In the genomic region with DNA sequence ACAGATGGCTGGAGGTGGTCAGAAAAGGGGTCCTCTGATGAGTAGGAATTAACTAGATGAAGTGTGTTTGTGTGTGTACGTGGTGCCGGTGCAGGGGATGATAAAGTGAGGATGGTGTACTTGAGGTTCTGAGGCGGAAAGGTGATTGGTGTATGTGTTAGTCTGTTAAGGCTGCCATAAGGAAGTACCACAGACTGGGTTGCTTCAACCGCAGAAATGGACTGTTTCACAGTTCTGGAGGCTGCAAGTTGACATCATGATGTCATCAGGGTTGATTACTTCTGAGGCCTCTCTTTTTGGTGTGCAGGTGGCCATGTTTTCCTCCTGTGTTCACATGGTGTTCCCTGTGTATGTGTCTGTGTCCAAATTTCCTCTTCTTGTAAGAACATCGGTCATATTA, we compare ENCODE assay signal across 20 cellular contexts.
DNase-seq lines count a peak whose midpoint lies in the region; ATAC-seq and TF ChIP-seq lines count a peak whose summit lies in the region.
"Had no signal": no experiment of that assay in that cellular context is flagged by ENCODE, and none has a peak within 500 bp of the region (broad histone marks: within the 10 kb centered on the region; RNA-seq: fewer than 3 reads in every experiment).

No MANE protein-coding gene starts in this region.

- peak overlapping the region; percentile 77 for H3K4me2 ChIP-seq in Loucy (ENCODE audit: low read depth, low read length, poor library complexity, severe bottlenecking)

- no peaks in the 10 kb centered on the region for H3K79me2 ChIP-seq in Loucy (ENCODE audit: insufficient read depth, low read length)

- no peak overlapping the region for H3K27ac ChIP-seq in coronary artery
- no peak overlapping the region for H3K27ac ChIP-seq in CD4-positive, alpha-beta T cell (ENCODE audit: low read depth, low read length)

- H3K27me3 Mint-ChIP-seq in activated CD8-positive, alpha-beta memory T cell treated with anti-CD3 and anti-CD28 coated beads, Interleukin-2, amount 10 ng/mL, durations not matched to agents 7 days and 5 days = peaks cover 21% of the 10 kb centered on the region
- no peaks in the 10 kb centered on the region for H3K27me3 Mint-ChIP-seq in brain
- peaks cover 11% of the 10 kb centered on the region for H3K27me3 Mint-ChIP-seq in CD4-positive, alpha-beta T cell

- peak; percentile 33 for DNase-seq in activated CD8-positive, alpha-beta memory T cell treated with anti-CD3 and anti-CD28 coated beads, Interleukin-2, amount 10 ng/mL, durations not matched to agents 7 days and 5 days
- DNase-seq in activated CD8-positive, alpha-beta memory T cell treated with anti-CD3 and anti-CD28 coated beads, Interleukin-2, amount 50 U/mL, for 4 hours = no peak
- DNase-seq in coronary artery (ENCODE audit: low spot score) (no peak), UCSD-AML1 (lab: John Stamatoyannopoulos, UW; ENCODE audit: unreplicated experiment) (no peak)
- DNase-seq in CD4-positive, alpha-beta T cell = no peak
- DNase-seq: BE2C; CD4-positive, alpha-beta memory T cell; Kasumi-1; MG63; NCI-H1092 treated with DMSO at 0.1 percent for 48 hours; NCI-H1436 treated with DMSO at 0.1 percent for 48 hours; NCI-H2029 treated with DMSO at 0.1 percent for 48 hours; NCI-H2171; NCI-H345; NCI-H524; OCI-M1; Right ventricle myocardium superior had no signal

- no peaks in the 10 kb centered on the region for H3K9me3 Mint-ChIP-seq in activated CD8-positive, alpha-beta memory T cell treated with anti-CD3 and anti-CD28 coated beads, Interleukin-2, amount 10 ng/mL, durations not matched to agents 7 days and 5 days (ENCODE audit: low read depth)
- H3K9me3 Mint-ChIP-seq in brain = peaks cover 0 to 12% (median 3%) of the 10 kb centered on the region in 5 experiments
- no peaks in the 10 kb centered on the region for H3K9me3 Mint-ChIP-seq in CD4-positive, alpha-beta T cell
- H3K9me3 Mint-ChIP-seq: CD4-positive, alpha-beta memory T cell had no signal

- no peaks in the 10 kb centered on the region for H4K20me1 ChIP-seq in Loucy (ENCODE audit: insufficient read depth, low read length, poor library complexity, severe bottlenecking)

- intact Hi-C loops in CD4-positive, alpha-beta T cell (cut with DNase I, micrococcal nuclease) = no loop called here

- peaks cover 8% of the 10 kb centered on the region; the same call in 1 of the 2 replicates for H3F3A ChIP-seq in Loucy (ENCODE audit: low read depth)

- H3K9ac ChIP-seq in Loucy (ENCODE audit: low read depth, low read length, poor library complexity, severe bottlenecking) = peak overlapping the region; percentile 42

- no peaks in the 10 kb centered on the region for H3K9me3 ChIP-seq in Loucy (ENCODE audit: insufficient read depth, low read depth, low read length)
- H3K9me3 ChIP-seq in CD4-positive, alpha-beta T cell (ENCODE audit: control insufficient read depth, low read length) = no peaks in the 10 kb centered on the region
- H3K9me3 ChIP-seq: BE2C, MG63 had no signal

- H3K36me3 ChIP-seq in Loucy (ENCODE audit: insufficient read depth, low read length) = no peaks in the 10 kb centered on the region
- H3K36me3 ChIP-seq: BE2C, MG63 had no signal

- H2AFZ ChIP-seq in Loucy (ENCODE audit: low read length) = peak overlapping the region; percentile 67

- peaks cover 46% of the 10 kb centered on the region for H3K4me1 ChIP-seq in Loucy (ENCODE audit: insufficient read depth, low read length, poor library complexity, severe bottlenecking)
- H3K4me1 ChIP-seq: BE2C had no signal

- no peak for ATAC-seq in activated CD8-positive, alpha-beta memory T cell treated with anti-CD3 and anti-CD28 coated beads, Interleukin-2, amount 10 ng/mL, durations not matched to agents 7 days and 5 days
- ATAC-seq in CD4-positive, alpha-beta T cell (ENCODE audit: poor library complexity) = no peak

- H3K27ac Mint-ChIP-seq in activated CD8-positive, alpha-beta memory T cell treated with anti-CD3 and anti-CD28 coated beads, Interleukin-2, amount 10 ng/mL, durations not matched to agents 7 days and 5 days = no peak overlapping the region
- peak overlapping the region in 4 of 5 experiments; percentile 25 to 48 (median 38) for H3K27ac Mint-ChIP-seq in brain
- no peak overlapping the region for H3K27ac Mint-ChIP-seq in CD4-positive, alpha-beta T cell
- H3K27ac Mint-ChIP-seq: CD4-positive, alpha-beta memory T cell; IgD-negative memory B cell had no signal

- CTCF ChIA-PET in activated CD8-positive, alpha-beta memory T cell treated with anti-CD3 and anti-CD28 coated beads, Interleukin-2, amount 10 ng/mL, durations not matched to agents 7 days and 5 days (lab: Charles Lee) = interaction anchor here (1.1 to 2.1 kb wide), 2 partner anchors 33 to 204 kb away, joined by 3 to 5 read pairs; no protein-coding TSS in a partner anchor
- CTCF ChIA-PET in CD4-positive, alpha-beta T cell (lab: Charles Lee) = no interaction called here

- POLR2A ChIA-PET in CD4-positive, alpha-beta T cell (lab: Charles Lee) = no interaction called here

- TF ChIP-seq CTCF in Loucy (conservative IDR thresholded peaks at IDR 0.05; ENCODE audit: low read length) (no peak), brain (conservative IDR thresholded peaks at IDR 0.05) (no peak), coronary artery (IDR thresholded peaks at IDR 0.05) (no peak)
- TF ChIP-seq CTCF in CD4-positive, alpha-beta T cell (IDR thresholded peaks at IDR 0.05) = no peak

- no peak overlapping the region for H3K4me3 ChIP-seq in Loucy (ENCODE audit: low read length, poor library complexity, severe bottlenecking)
- no peak overlapping the region for H3K4me3 ChIP-seq in coronary artery
- H3K4me3 ChIP-seq: MG63 had no signal

- no peak overlapping the region for H3K4me3 Mint-ChIP-seq in activated CD8-positive, alpha-beta memory T cell treated with anti-CD3 and anti-CD28 coated beads, Interleukin-2, amount 10 ng/mL, durations not matched to agents 7 days and 5 days
- no peak overlapping the region for H3K4me3 Mint-ChIP-seq in brain
- no peak overlapping the region for H3K4me3 Mint-ChIP-seq in CD4-positive, alpha-beta T cell
- H3K4me3 Mint-ChIP-seq: CD4-positive, alpha-beta memory T cell had no signal

- H3K9me2 ChIP-seq in Loucy (replicated peaks; ENCODE audit: low read depth, low read length) = no peaks in the 10 kb centered on the region

- H3K4me1 Mint-ChIP-seq in activated CD8-positive, alpha-beta memory T cell treated with anti-CD3 and anti-CD28 coated beads, Interleukin-2, amount 10 ng/mL, durations not matched to agents 7 days and 5 days = peaks cover 4% of the 10 kb centered on the region
- peaks cover 44% of the 10 kb centered on the region for H3K4me1 Mint-ChIP-seq in brain
- no peaks in the 10 kb centered on the region for H3K4me1 Mint-ChIP-seq in CD4-positive, alpha-beta T cell (ENCODE audit: low read depth)
- H3K4me1 Mint-ChIP-seq: IgD-negative memory B cell had no signal

- no peaks in the 10 kb centered on the region for H3K27me3 ChIP-seq in Loucy (ENCODE audit: insufficient read depth, low read length, poor library complexity, severe bottlenecking)
- peaks cover 4% of the 10 kb centered on the region for H3K27me3 ChIP-seq in CD4-positive, alpha-beta T cell (ENCODE audit: control insufficient read depth, insufficient read depth, low read length)
- H3K27me3 ChIP-seq: MG63 had no signal

- no peaks in the 10 kb centered on the region for H3K36me3 Mint-ChIP-seq in activated CD8-positive, alpha-beta memory T cell treated with anti-CD3 and anti-CD28 coated beads, Interleukin-2, amount 10 ng/mL, durations not matched to agents 7 days and 5 days
- H3K36me3 Mint-ChIP-seq in brain = no peaks in the 10 kb centered on the region
- no peaks in the 10 kb centered on the region for H3K36me3 Mint-ChIP-seq in CD4-positive, alpha-beta T cell (ENCODE audit: low read depth)
- H3K36me3 Mint-ChIP-seq: CD4-positive, alpha-beta memory T cell; IgD-negative memory B cell had no signal

Comparison
In these comparisons a context has a peak if more than half of its experiments do, and no peak if none do; other contexts are left out.
1. H3K27ac Mint-ChIP-seq: peak in brain (4 of 5); none in activated CD8-positive, alpha-beta memory T cell treated with anti-CD3 and anti-CD28 coated beads, Interleukin-2, amount 10 ng/mL, durations not matched to agents 7 days and 5 days (single experiment) and CD4-positive, alpha-beta T cell (single experiment).